Comparison of ENCODE assay signal across 8 cellular contexts in genomic region chr17:20116683-20117309, GRCh38.
A peak's percentile ranks its signal among the peaks of the same experiment; 100 is the strongest.
DNase-seq lines count a peak whose midpoint lies in the region; ATAC-seq and TF ChIP-seq lines count a peak whose summit lies in the region.

No MANE protein-coding gene starts in this region.

- CTCF ChIA-PET in activated CD8-positive, alpha-beta T cell treated with anti-CD3 and anti-CD28 coated beads, Interleukin-2, amount 10 ng/mL, durations not matched to agents 7 days and 5 days (lab: Charles Lee) = interaction anchor here (0.7 to 2.6 kb wide), 6 partner anchors 11 to 128 kb away, joined by 3 to 38 read pairs (median 4); no protein-coding TSS in a partner anchor

- no peaks in the 10 kb centered on the region for H3K27me3 ChIP-seq in tibial artery

- POLR2A ChIA-PET in activated CD8-positive, alpha-beta T cell treated with anti-CD3 and anti-CD28 coated beads, Interleukin-2, amount 10 ng/mL, durations not matched to agents 7 days and 5 days (lab: Charles Lee) = no interaction called here

- no peak overlapping the region for H3K27ac ChIP-seq in tibial artery

- H3K4me1 ChIP-seq in tibial artery = peaks cover 0 to 16% (median 5%) of the 10 kb centered on the region in 4 donors

- peaks cover 0 to 8% (median 0%) of the 10 kb centered on the region in 3 donors for H3K36me3 ChIP-seq in tibial artery

- peaks cover 3% of the 10 kb centered on the region for H3K27me3 Mint-ChIP-seq in activated CD8-positive, alpha-beta T cell treated with anti-CD3 and anti-CD28 coated beads, Interleukin-2, amount 10 ng/mL, durations not matched to agents 7 days and 5 days (ENCODE audit: low read depth)
- H3K27me3 Mint-ChIP-seq in endothelial cell (ENCODE audit: unreplicated experiment) = no peaks in the 10 kb centered on the region
- no peaks in the 10 kb centered on the region for H3K27me3 Mint-ChIP-seq in natural killer cell (ENCODE audit: low read depth in 2 of 2)

- H3K9me3 Mint-ChIP-seq in activated CD8-positive, alpha-beta T cell treated with anti-CD3 and anti-CD28 coated beads, Interleukin-2, amount 10 ng/mL, durations not matched to agents 7 days and 5 days (ENCODE audit: insufficient read depth) = no peaks in the 10 kb centered on the region
- H3K9me3 Mint-ChIP-seq in endothelial cell (ENCODE audit: unreplicated experiment) (no peaks in the 10 kb centered on the region), natural killer cell (no peaks in the 10 kb centered on the region)

- no peaks in the 10 kb centered on the region for H3K36me3 Mint-ChIP-seq in activated CD8-positive, alpha-beta T cell treated with anti-CD3 and anti-CD28 coated beads, Interleukin-2, amount 10 ng/mL, durations not matched to agents 7 days and 5 days (ENCODE audit: low read depth)
- H3K36me3 Mint-ChIP-seq in endothelial cell (ENCODE audit: low read depth, unreplicated experiment) (no peaks in the 10 kb centered on the region), natural killer cell (peaks cover 8% of the 10 kb centered on the region)

- no peak overlapping the region for H3K27ac Mint-ChIP-seq in activated CD8-positive, alpha-beta T cell treated with anti-CD3 and anti-CD28 coated beads, Interleukin-2, amount 10 ng/mL, durations not matched to agents 7 days and 5 days
- no peak overlapping the region for H3K27ac Mint-ChIP-seq in endothelial cell (ENCODE audit: unreplicated experiment)
- no peak overlapping the region for H3K27ac Mint-ChIP-seq in natural killer cell

- DNase-seq in Right ventricle myocardium inferior (ENCODE audit: missing footprints) = no peak
- no peak for DNase-seq in cardiac septum (ENCODE audit: low spot score)
- DNase-seq in NCI-H510A (lab: John Stamatoyannopoulos, UW) = peak; percentile 46
- DNase-seq in activated CD8-positive, alpha-beta T cell treated with anti-CD3 and anti-CD28 coated beads, Interleukin-2, amount 10 ng/mL, durations not matched to agents 7 days and 5 days = peak; percentile 70
- peak; percentile 64 for DNase-seq in endothelial cell (ENCODE audit: low spot score)
- peak; percentile 19 for DNase-seq in natural killer cell
- no peak for DNase-seq in tibial artery

- H3K4me1 Mint-ChIP-seq in activated CD8-positive, alpha-beta T cell treated with anti-CD3 and anti-CD28 coated beads, Interleukin-2, amount 10 ng/mL, durations not matched to agents 7 days and 5 days (ENCODE audit: low read depth) = peaks cover 2% of the 10 kb centered on the region
- H3K4me1 Mint-ChIP-seq in endothelial cell (ENCODE audit: unreplicated experiment) (no peaks in the 10 kb centered on the region), natural killer cell (peaks cover 0 to 3% of the 10 kb centered on the region in 2 donors)

- H3K4me3 Mint-ChIP-seq in activated CD8-positive, alpha-beta T cell treated with anti-CD3 and anti-CD28 coated beads, Interleukin-2, amount 10 ng/mL, durations not matched to agents 7 days and 5 days = no peak overlapping the region
- H3K4me3 Mint-ChIP-seq in endothelial cell (ENCODE audit: unreplicated experiment) (no peak overlapping the region), natural killer cell (no peak overlapping the region)

- ATAC-seq in Right ventricle myocardium inferior (peak; percentile 86), natural killer cell (peak; percentile 77 to 91 (median 85)), GM21447 (IDR thresholded peaks at IDR 0.05; ENCODE audit: unreplicated experiment) (no peak)
- peak; percentile 79 for ATAC-seq in activated CD8-positive, alpha-beta T cell treated with anti-CD3 and anti-CD28 coated beads, Interleukin-2, amount 10 ng/mL, durations not matched to agents 7 days and 5 days

- TF ChIP-seq CTCF in endothelial cell (IDR thresholded peaks at IDR 0.05; ENCODE audit: unreplicated experiment) = peak; percentile 69
- peak; percentile 84 for TF ChIP-seq CTCF in natural killer cell (IDR thresholded peaks at IDR 0.05)
- peak; percentile 55 to 64 for TF ChIP-seq CTCF in tibial artery (IDR thresholded peaks at IDR 0.05)

- H3K9me3 ChIP-seq in tibial artery = no peaks in the 10 kb centered on the region

- no peak overlapping the region for H3K4me3 ChIP-seq in tibial artery

- intact Hi-C loops in Right ventricle myocardium inferior (cut with DNase I) = loop anchor here (2.0 to 5.0 kb wide), 2 partner anchors 109 to 124 kb away; partner anchors contain the start of gene SPECC1
- intact Hi-C loops in cardiac septum (cut with DNase I) = loop anchor here (2.0 to 5.0 kb wide), 2 partner anchors 109 to 124 kb away; partner anchors contain the start of gene SPECC1
- intact Hi-C loops in natural killer cell (cut with micrococcal nuclease) = loop anchor here (1.0 to 5.0 kb wide), 2 partner anchors 124 to 139 kb away; partner anchors contain the start of gene AKAP10
- intact Hi-C loops in tibial artery (cut with DNase I; ENCODE audit: low total_unique reads) = loop anchor here (2.0 to 5.0 kb wide), 2 partner anchors 109 to 124 kb away; partner anchors contain the start of gene SPECC1

Comparison
In these comparisons a context has a peak if more than half of its experiments do, and no peak if none do; other contexts are left out.
1. DNase-seq: peak in NCI-H510A (single experiment), activated CD8-positive, alpha-beta T cell treated with anti-CD3 and anti-CD28 coated beads, Interleukin-2, amount 10 ng/mL, durations not matched to agents 7 days and 5 days (single experiment), endothelial cell (single experiment) and natural killer cell (single experiment); none in Right ventricle myocardium inferior (single experiment), cardiac septum (single experiment) and tibial artery (0 of 2).
2. Peak in every context shown above with its lines, with median percentiles within 50 percentile points of each other: CTCF ChIP-seq.